Comparison of ENCODE assay signal across 23 cellular contexts in the genomic region with DNA sequence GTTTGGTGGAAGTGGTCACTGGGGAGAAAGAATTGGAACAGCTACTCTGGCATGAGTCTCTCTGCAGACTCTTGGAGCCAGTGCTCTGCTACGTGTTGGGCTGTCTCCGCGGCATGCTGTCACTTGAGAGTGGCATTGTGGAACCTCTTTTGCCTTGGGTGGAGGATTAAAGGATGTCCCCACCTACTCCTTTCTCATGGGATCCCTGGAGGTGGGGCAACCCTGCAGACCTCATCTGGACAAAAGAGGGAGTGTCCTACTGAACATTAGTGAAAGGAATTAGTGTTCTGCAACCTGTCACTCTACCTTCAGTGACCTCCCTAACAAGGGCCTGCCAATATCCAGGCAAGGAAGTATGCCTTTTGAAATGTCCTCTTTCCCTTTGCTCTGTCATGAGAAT.
"Had no signal": no experiment of that assay in that cellular context is flagged by ENCODE, and none has a peak within 500 bp of the region (broad histone marks: within the 10 kb centered on the region; RNA-seq: fewer than 3 reads in every experiment).

No MANE protein-coding gene starts in this region.

- H3K9me3 Mint-ChIP-seq: central memory CD8-positive, alpha-beta T cell; endodermal cell; nephron progenitor cell; stimulated activated naive B cell treated with anti-CD40 and anti-IgM and Interleukin-4, amounts not matched to agents 10 μg/mL and 1 μg/mL and 100 μg/mL, for 72 hours; type B pancreatic cell had no signal

- H3K4me3 ChIP-seq: adrenal gland, coronary artery, heart right ventricle, mucosa of descending colon, thoracic aorta had no signal

- H3K27me3 Mint-ChIP-seq: central memory CD8-positive, alpha-beta T cell had no signal

- H3K36me3 ChIP-seq: adrenal gland, heart right ventricle, thoracic aorta had no signal

- H3K4me1 Mint-ChIP-seq: central memory CD8-positive, alpha-beta T cell; stimulated activated naive B cell treated with anti-CD40 and anti-IgM and Interleukin-4, amounts not matched to agents 10 μg/mL and 1 μg/mL and 100 μg/mL, for 72 hours had no signal

- H3K4me1 ChIP-seq: adrenal gland, heart right ventricle had no signal

- H3K27me3 ChIP-seq: adrenal gland, heart right ventricle had no signal

- H3K27ac ChIP-seq: adrenal gland, coronary artery, epithelial cell of prostate, heart right ventricle, thoracic aorta had no signal

- ATAC-seq: activated naive CD4-positive, alpha-beta T cell treated with anti-CD3 and anti-CD28 coated beads, Interleukin-2, amount 50 U/mL, for 72 hours; heart right ventricle; left colon; mucosa of descending colon; sciatic nerve; stimulated activated naive B cell treated with anti-CD40 and anti-IgM and Interleukin-4, amounts not matched to agents 10 μg/mL and 1 μg/mL and 100 μg/mL, for 72 hours had no signal

- H3K36me3 Mint-ChIP-seq: activated naive CD4-positive, alpha-beta T cell treated with anti-CD3 and anti-CD28 coated beads, Interleukin-2, amount 50 U/mL, for 72 hours; stimulated activated naive B cell treated with anti-CD40 and anti-IgM and Interleukin-4, amounts not matched to agents 10 μg/mL and 1 μg/mL and 100 μg/mL, for 72 hours; type B pancreatic cell had no signal

- H3K4me3 Mint-ChIP-seq: central memory CD8-positive, alpha-beta T cell; endodermal cell; nephron progenitor cell; stimulated activated naive B cell treated with anti-CD40 and anti-IgM and Interleukin-4, amounts not matched to agents 10 μg/mL and 1 μg/mL and 100 μg/mL, for 72 hours; type B pancreatic cell had no signal

- DNase-seq: activated gamma-delta T cell treated with Interleukin-2 at 50 U/mL for 16 hours; activated T-cell treated with anti-CD3 and anti-CD28 coated beads, Interleukin-2, amount 50 U/mL, for 1 hour; adrenal gland; endodermal cell; heart right ventricle; left colon; mesenchymal stem cell; nephron progenitor cell; occipital lobe; posterior cingulate gyrus; small intestine; stimulated activated CD4-positive, alpha-beta T cell treated with anti-CD3 and anti-CD28 coated beads, Interleukin-2, amount 100 ng/mL, for 24 hours; stimulated activated CD8-positive, alpha-beta memory T cell treated with anti-CD3 and anti-CD28 coated beads, Interleukin-4, amount 100 ng/mL, for 48 hours; stimulated activated naive B cell treated with anti-CD40 and anti-IgM and Interleukin-4, amounts not matched to agents 10 μg/mL and 1 μg/mL and 100 μg/mL, for 72 hours; T-helper 1 cell had no signal

- H3K9me3 ChIP-seq: adrenal gland, heart right ventricle, mucosa of descending colon, thoracic aorta had no signal

- H3K27ac Mint-ChIP-seq: activated naive CD4-positive, alpha-beta T cell treated with anti-CD3 and anti-CD28 coated beads, Interleukin-2, amount 50 U/mL, for 72 hours; endodermal cell; nephron progenitor cell; stimulated activated naive B cell treated with anti-CD40 and anti-IgM and Interleukin-4, amounts not matched to agents 10 μg/mL and 1 μg/mL and 100 μg/mL, for 72 hours; type B pancreatic cell had no signal
